In genomic region chr2:170266358-170266757, GRCh38 we compare ENCODE assay signal across 33 cellular contexts.
"Had no signal": no experiment of that assay in that cellular context is flagged by ENCODE, and none has a peak within 500 bp of the region (broad histone marks: within the 10 kb centered on the region; RNA-seq: fewer than 3 reads in every experiment).

No MANE protein-coding gene starts in this region.

- H3K9me3 ChIP-seq: adrenal gland, ascending aorta, body of pancreas had no signal

- H3K36me3 ChIP-seq: adrenal gland, ascending aorta, brain microvascular endothelial cell, breast epithelium, cardiac muscle cell had no signal

- H3K27ac ChIP-seq: adrenal gland, ascending aorta, body of pancreas, brain microvascular endothelial cell, breast epithelium, cardiac muscle cell had no signal

- ATAC-seq: activated naive CD4-positive, alpha-beta T cell treated with anti-CD3 and anti-CD28 coated beads, Interleukin-2, amount 50 U/mL, for 72 hours; activated naive CD8-positive, alpha-beta T cell treated with anti-CD3 and anti-CD28 coated beads, Interleukin-2, amount 50 U/mL, for 24 hours; activated T-cell treated with anti-CD3 and anti-CD28 coated beads, Interleukin-2, amount 50 U/mL, for 4 hours; activated T-cell treated with anti-CD3 and anti-CD28 coated beads, Interleukin-2, amount 50 U/mL, for 72 hours; activated T-helper 17 cell treated with anti-CD3 and anti-CD28 coated beads, Interleukin-2, amount 50 U/mL, for 72 hours; body of pancreas had no signal

- H3K4me1 ChIP-seq: adrenal gland, ascending aorta, body of pancreas, breast epithelium had no signal

- H3K27me3 ChIP-seq: adrenal gland, ascending aorta, body of pancreas, brain microvascular endothelial cell, breast epithelium had no signal

- FAIRE-seq: astrocyte, bronchial epithelial cell had no signal

- H3K4me3 ChIP-seq: adrenal gland, ascending aorta, body of pancreas, breast epithelium, cardiac muscle cell had no signal

- DNase-seq: activated effector memory CD4-positive, alpha-beta T cell treated with anti-CD3 and anti-CD28 coated beads, Interleukin-2, amount 50 U/mL, for 16 hours; activated effector memory CD4-positive, alpha-beta T cell treated with Interleukin-2 at 50 U/mL for 16 hours; activated gamma-delta T cell; activated gamma-delta T cell treated with Interleukin-2 at 50 U/mL for 16 hours; activated naive CD4-positive, alpha-beta T cell; activated naive CD4-positive, alpha-beta T cell treated with anti-CD3 and anti-CD28 coated beads for 36 hours; activated naive CD4-positive, alpha-beta T cell treated with anti-CD3 and anti-CD28 coated beads, Interleukin-2, amount 10 ng/mL, durations not matched to agents 7 days and 5 days; activated naive CD4-positive, alpha-beta T cell treated with anti-CD3 and anti-CD28 coated beads, Interleukin-2, amount 50 U/mL, for 16 hours; activated naive CD4-positive, alpha-beta T cell treated with Interleukin-2 at 50 U/mL for 16 hours; activated naive CD8-positive, alpha-beta T cell treated with anti-CD3 and anti-CD28 coated beads for 36 hours; activated naive CD8-positive, alpha-beta T cell treated with anti-CD3 and anti-CD28 coated beads, Interleukin-2, amount 10 ng/mL, durations not matched to agents 7 days and 5 days; activated naive CD8-positive, alpha-beta T cell treated with anti-CD3 and anti-CD28 coated beads, Interleukin-2, amount 50 U/mL, for 24 hours; activated T-cell treated with anti-CD3 and anti-CD28 coated beads, Interleukin-2, amount 50 U/mL, for 24 hours; activated T-cell treated with anti-CD3 and anti-CD28 coated beads, Interleukin-2, amount 50 U/mL, for 4 hours; activated T-cell treated with anti-CD3 and anti-CD28 coated beads, Interleukin-2, amount 50 U/mL, for 48 hours; activated T-cell treated with anti-CD3 and anti-CD28 coated beads, Interleukin-2, amount 50 U/mL, for 72 hours; adrenal gland; amniotic stem cell; amygdala; anterior cingulate cortex; aorta; body of pancreas; brain microvascular endothelial cell; caudate nucleus; central memory CD4-positive, alpha-beta T cell; cerebellar nuclear complex had no signal
